ENCODE assay signal across 8 cellular contexts in genomic region chr11:62805044-62805892, GRCh38. TPM values are rescaled to one million over a fixed set of nuclear protein-coding genes. Genes with fewer than 3 reads are reported as not detected.
DNase-seq lines count a peak whose midpoint lies in the region; ATAC-seq and TF ChIP-seq lines count a peak whose summit lies in the region.

Gene NXF1 (minus strand): TSS chr11:62805440. CDS start chr11:62805356, 84 bp downstream.

- H3K36me3 ChIP-seq in SK-N-SH (replicated peaks in 1 of 2; ENCODE audit: control insufficient read depth in 1 of 2, insufficient read depth in 2 of 2, low read length in 1 of 2) (peaks cover 30 to 36% of the 10 kb centered on the region in 2 experiments), osteoblast (ENCODE audit: insufficient read depth, low read length) (peaks cover 37% of the 10 kb centered on the region), testis (ENCODE audit: low read depth, missing control alignments) (no peaks in the 10 kb centered on the region)

- H3K79me2 ChIP-seq in SK-N-SH (ENCODE audit: insufficient read depth) (peaks cover 41% of the 10 kb centered on the region), osteoblast (ENCODE audit: insufficient read depth, low read length) (peaks cover 43% of the 10 kb centered on the region)

- H3K27ac ChIP-seq in SK-N-SH (ENCODE audit: low read depth in 2 of 2, low read length in 1 of 2) (peak within 1 kb of the TSS; percentile 75 to 83), osteoblast (ENCODE audit: low read depth, low read length) (peak within 1 kb of the TSS; percentile 79), testis (peak within 1 kb of the TSS; percentile 80 to 92)

- WGBS in SK-N-SH (ENCODE audit: low lambda C conversion rate), result 3% methylated on average over 13 of the region's 77 CpGs
- WGBS in testis, 2 donors, result 0% methylated on average over 9 to 52 of the region's 77 CpGs

- H4K20me1 ChIP-seq in SK-N-SH (ENCODE audit: insufficient read depth) (peaks cover 16% of the 10 kb centered on the region), osteoblast (ENCODE audit: insufficient read depth, low read length) (peaks cover 23% of the 10 kb centered on the region)

- peak; percentile 100 for TF ChIP-seq POLR2A in GM10847 (IDR thresholded peaks at IDR 0.05; ENCODE audit: extremely low read depth, insufficient read length)
- peak; percentile 97 for TF ChIP-seq POLR2A in testis (IDR thresholded peaks at IDR 0.05)

- H3K9ac ChIP-seq in SK-N-SH, result peak within 1 kb of the TSS; percentile 93

- TF ChIP-seq EP300 in SK-N-SH (IDR thresholded peaks at IDR 0.05; ENCODE audit: borderline replicate concordance in 1 of 2, low read depth in 1 of 2, low read length in 1 of 2), result no peak

- DNase-seq in NCI-H1092 (lab: John Stamatoyannopoulos, UW), result peak; percentile 96
- DNase-seq in SK-N-SH, result peak; percentile 99
- DNase-seq in activated naive CD4-positive, alpha-beta T cell treated with anti-CD3 and anti-CD28 coated beads, Interleukin-2, amount 50 U/mL, for 16 hours, result peak; percentile 94
- DNase-seq in glomerular endothelial cell (ENCODE audit: extremely low read depth, low read depth, low spot score), result peak; percentile 55
- DNase-seq in osteoblast (ENCODE audit: insufficient read length, low spot score, missing footprints), result peak; percentile 99
- DNase-seq in testis, result peak; percentile 96

- POLR2A ChIA-PET in SK-N-SH (lab: Yijun Ruan, JAX), result interaction anchor here (1.0 to 3.7 kb wide), 10 partner anchors 9 to 51 kb away, joined by 3 to 27 read pairs (median 4); partner anchors contain the start of genes STX5, TEX54 and ZBTB3

- H3K4me2 ChIP-seq in SK-N-SH (peak within 1 kb of the TSS; percentile 92), osteoblast (ENCODE audit: insufficient read depth, low read length) (peak within 1 kb of the TSS; percentile 99)

- peaks cover 8 to 18% of the 10 kb centered on the region in 2 experiments for H3K4me1 ChIP-seq in SK-N-SH (ENCODE audit: control insufficient read depth in 1 of 2, insufficient read depth in 2 of 2, low read depth in 1 of 2, low read length in 1 of 2)
- peaks cover 27% of the 10 kb centered on the region for H3K4me1 ChIP-seq in osteoblast (ENCODE audit: insufficient read depth, low read length)
- H3K4me1 ChIP-seq in testis, result peaks cover 10% of the 10 kb centered on the region

- H3K27me3 ChIP-seq in SK-N-SH (ENCODE audit: insufficient read depth) (no peaks in the 10 kb centered on the region), osteoblast (ENCODE audit: insufficient read depth, low read length) (no peaks in the 10 kb centered on the region), testis (no peaks in the 10 kb centered on the region)

- H3K9me3 ChIP-seq in SK-N-SH, result no peaks in the 10 kb centered on the region
- no peaks in the 10 kb centered on the region for H3K9me3 ChIP-seq in osteoblast (ENCODE audit: low read depth, low read length)
- H3K9me3 ChIP-seq in testis, result no peaks in the 10 kb centered on the region

- intact Hi-C loops in testis (cut with DNase I; ENCODE audit: low total_unique reads), result no loop called here

- no peaks in the 10 kb centered on the region for H3K9me2 ChIP-seq in SK-N-SH

- peaks cover 21% of the 10 kb centered on the region for H3F3A ChIP-seq in SK-N-SH (replicated peaks; ENCODE audit: insufficient read depth)

- TF ChIP-seq CTCF in SK-N-SH (IDR thresholded peaks at IDR 0.05), result 0 out of 2 replicates have a peak, but pooled peaks have one; percentile 14
- TF ChIP-seq CTCF in osteoblast (IDR thresholded peaks at IDR 0.05; ENCODE audit: extremely low read depth, low read depth, low read length), result no peak
- TF ChIP-seq CTCF in testis (IDR thresholded peaks at IDR 0.05), result peak in 1 of 3 experiments; percentile 8

- H3K4me3 ChIP-seq in SK-N-SH (ENCODE audit: low read depth in 2 of 2, low read length in 1 of 2) (peak within 1 kb of the TSS; percentile 91 to 94), osteoblast (ENCODE audit: insufficient read depth, low read length) (peak within 1 kb of the TSS; percentile 92), testis (peak within 1 kb of the TSS; percentile 75 to 95)

- no peak for TF ChIP-seq RAD21 in SK-N-SH (IDR thresholded peaks at IDR 0.05; ENCODE audit: low read length)

- CTCF ChIA-PET in SK-N-SH (lab: Yijun Ruan, JAX), result interaction anchor here (0.9 to 1.8 kb wide), 6 partner anchors 12 to 79 kb away, joined by 3 to 9 read pairs (median 4); partner anchors contain the start of gene SLC3A2

- ATAC-seq in HG02588 (IDR thresholded peaks at IDR 0.05; ENCODE audit: unreplicated experiment), result peak; percentile 80

- peak within 1 kb of the TSS; percentile 81; the same call in 1 of the 2 replicates for H2AFZ ChIP-seq in SK-N-SH (ENCODE audit: low read depth)
- H2AFZ ChIP-seq in osteoblast (ENCODE audit: low read length), result peak within 1 kb of the TSS; percentile 70

TF ChIP-seq in SK-N-SH, 30 proteins besides CTCF, POLR2A, EP300 and RAD21 (continues in another document):
- TF ChIP-seq, protein P1, sequence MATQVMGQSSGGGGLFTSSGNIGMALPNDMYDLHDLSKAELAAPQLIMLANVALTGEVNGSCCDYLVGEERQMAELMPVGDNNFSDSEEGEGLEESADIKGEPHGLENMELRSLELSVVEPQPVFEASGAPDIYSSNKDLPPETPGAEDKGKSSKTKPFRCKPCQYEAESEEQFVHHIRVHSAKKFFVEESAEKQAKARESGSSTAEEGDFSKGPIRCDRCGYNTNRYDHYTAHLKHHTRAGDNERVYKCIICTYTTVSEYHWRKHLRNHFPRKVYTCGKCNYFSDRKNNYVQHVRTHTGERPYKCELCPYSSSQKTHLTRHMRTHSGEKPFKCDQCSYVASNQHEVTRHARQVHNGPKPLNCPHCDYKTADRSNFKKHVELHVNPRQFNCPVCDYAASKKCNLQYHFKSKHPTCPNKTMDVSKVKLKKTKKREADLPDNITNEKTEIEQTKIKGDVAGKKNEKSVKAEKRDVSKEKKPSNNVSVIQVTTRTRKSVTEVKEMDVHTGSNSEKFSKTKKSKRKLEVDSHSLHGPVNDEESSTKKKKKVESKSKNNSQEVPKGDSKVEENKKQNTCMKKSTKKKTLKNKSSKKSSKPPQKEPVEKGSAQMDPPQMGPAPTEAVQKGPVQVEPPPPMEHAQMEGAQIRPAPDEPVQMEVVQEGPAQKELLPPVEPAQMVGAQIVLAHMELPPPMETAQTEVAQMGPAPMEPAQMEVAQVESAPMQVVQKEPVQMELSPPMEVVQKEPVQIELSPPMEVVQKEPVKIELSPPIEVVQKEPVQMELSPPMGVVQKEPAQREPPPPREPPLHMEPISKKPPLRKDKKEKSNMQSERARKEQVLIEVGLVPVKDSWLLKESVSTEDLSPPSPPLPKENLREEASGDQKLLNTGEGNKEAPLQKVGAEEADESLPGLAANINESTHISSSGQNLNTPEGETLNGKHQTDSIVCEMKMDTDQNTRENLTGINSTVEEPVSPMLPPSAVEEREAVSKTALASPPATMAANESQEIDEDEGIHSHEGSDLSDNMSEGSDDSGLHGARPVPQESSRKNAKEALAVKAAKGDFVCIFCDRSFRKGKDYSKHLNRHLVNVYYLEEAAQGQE (IDR thresholded peaks at IDR 0.05; ENCODE audit: low read depth, low read length), result peak; percentile 50; the same call in 1 of the 2 replicates
- TF ChIP-seq MAX (IDR thresholded peaks at IDR 0.05; ENCODE audit: low read depth), result peak; percentile 62
- no peak for TF ChIP-seq MEF2A (IDR thresholded peaks at IDR 0.05; ENCODE audit: borderline replicate concordance, low read depth)
- no peak for TF ChIP-seq FOSL2 (IDR thresholded peaks at IDR 0.05; ENCODE audit: borderline replicate concordance, low read depth)
- TF ChIP-seq ELF1 (IDR thresholded peaks at IDR 0.05), result peak; percentile 24; the same call in 1 of the 2 replicates
- TF ChIP-seq EZH2phosphoT487 (IDR thresholded peaks at IDR 0.05; ENCODE audit: borderline replicate concordance, low read depth), result no peak
- TF ChIP-seq YY1 (IDR thresholded peaks at IDR 0.05; ENCODE audit: low read depth), result peak; percentile 57
- no peak for TF ChIP-seq USF1 (IDR thresholded peaks at IDR 0.05; ENCODE audit: borderline replicate concordance, low read depth)
- TF ChIP-seq RFX5 (IDR thresholded peaks at IDR 0.05; ENCODE audit: low read length), result no peak
- TF ChIP-seq NRF1 (IDR thresholded peaks at IDR 0.05; ENCODE audit: low read depth, low read length), result peak; percentile 85
- TF ChIP-seq JUND (IDR thresholded peaks at IDR 0.05), result no peak
- no peak for TF ChIP-seq TCF12 (IDR thresholded peaks at IDR 0.05)
- TF ChIP-seq TEAD4 (IDR thresholded peaks at IDR 0.05; ENCODE audit: borderline replicate concordance, insufficient read depth), result no peak
- no peak for TF ChIP-seq FOXM1 (IDR thresholded peaks at IDR 0.05; ENCODE audit: low read depth)
- TF ChIP-seq, protein P2, sequence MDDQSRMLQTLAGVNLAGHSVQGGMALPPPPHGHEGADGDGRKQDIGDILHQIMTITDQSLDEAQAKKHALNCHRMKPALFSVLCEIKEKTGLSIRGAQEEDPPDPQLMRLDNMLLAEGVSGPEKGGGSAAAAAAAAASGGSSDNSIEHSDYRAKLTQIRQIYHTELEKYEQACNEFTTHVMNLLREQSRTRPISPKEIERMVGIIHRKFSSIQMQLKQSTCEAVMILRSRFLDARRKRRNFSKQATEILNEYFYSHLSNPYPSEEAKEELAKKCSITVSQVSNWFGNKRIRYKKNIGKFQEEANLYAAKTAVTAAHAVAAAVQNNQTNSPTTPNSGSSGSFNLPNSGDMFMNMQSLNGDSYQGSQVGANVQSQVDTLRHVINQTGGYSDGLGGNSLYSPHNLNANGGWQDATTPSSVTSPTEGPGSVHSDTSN (IDR thresholded peaks at IDR 0.05), result peak; percentile 61; the same call in 1 of the 2 replicates
- peak; percentile 96 for TF ChIP-seq SIN3A (IDR thresholded peaks at IDR 0.05; ENCODE audit: borderline replicate concordance, low read depth, low read length)
- TF ChIP-seq CHD2 (IDR thresholded peaks at IDR 0.05; ENCODE audit: low read length, partially characterized antibody), result peak; percentile 62

RNA-seq across cellular contexts. Expression of gene NXF1, which starts in this region (rescaled TPM):
- polyA plus RNA-seq in SK-N-SH (2012; rRNA removed), result 47.6 and 59.7 TPM in 2 replicates
- polyA plus RNA-seq in SK-N-SH (2012; cell fraction: cytosol; rRNA removed), result 31.5 and 34.2 TPM in 2 replicates
- polyA plus RNA-seq in SK-N-SH (2012; cell fraction: nucleus; rRNA removed), result 220 and 356 TPM in 2 replicates
- 38.1 and 63.2 TPM in 2 replicates for total RNA-seq in glomerular endothelial cell
- 25.6 and 31.1 TPM in 2 replicates for total RNA-seq in osteoblast
- total RNA-seq in testis, result 10 to 100 TPM; 94.6 to 98.7 TPM
- polyA plus RNA-seq in testis (ENCODE audit: insufficient read depth, low read depth, low replicate concordance), result 88.3 TPM

Comparison
In these comparisons a context has a peak if more than half of its experiments do, and no peak if none do; other contexts are left out.
1. Peak in every context shown above with its lines: DNase-seq, ATAC-seq, H3K4me3 ChIP-seq and H3K27ac ChIP-seq.